9 cellular contexts compared by ENCODE assay signal in the genomic region with DNA sequence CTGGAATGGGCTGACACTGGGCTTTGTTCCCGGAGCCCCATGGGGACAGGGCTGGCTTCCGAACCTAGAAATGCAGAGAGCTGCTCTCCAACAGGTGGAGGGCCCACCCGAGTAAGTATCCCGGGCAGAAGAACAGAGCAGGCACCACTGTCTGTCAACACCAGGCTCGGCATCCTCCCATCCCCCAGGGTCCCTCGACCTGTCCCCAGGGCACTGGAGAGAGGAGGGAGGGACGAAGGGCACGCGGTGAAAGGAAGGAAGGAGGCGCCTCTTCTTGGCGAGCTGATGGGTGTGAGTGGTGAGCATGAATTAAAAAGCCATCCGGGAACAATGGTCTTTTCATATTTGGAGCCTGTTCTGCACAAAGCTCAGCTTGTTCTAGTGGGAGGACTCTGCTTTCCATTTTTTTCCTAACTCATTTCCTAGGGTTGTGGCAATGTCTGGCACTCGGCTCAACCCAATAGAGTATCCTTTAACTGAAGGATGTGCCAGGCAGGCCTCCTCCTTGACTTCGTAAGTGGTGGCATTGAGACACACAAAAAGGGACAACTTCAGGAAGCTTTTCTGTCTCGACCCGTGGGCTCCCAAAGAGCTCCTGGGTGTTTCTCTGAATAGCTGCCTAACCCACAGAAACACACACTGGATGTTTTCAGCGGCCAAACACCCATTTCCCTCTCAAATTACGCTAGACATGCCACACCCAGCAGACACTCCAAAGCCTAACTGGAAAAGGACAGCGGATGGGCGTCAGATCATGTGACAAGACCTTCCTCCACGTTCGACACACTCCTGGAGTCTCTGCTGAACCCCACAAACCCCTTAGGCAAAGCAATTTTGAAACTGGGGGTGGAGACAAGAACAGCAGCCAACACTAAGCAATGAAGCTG. TPM values are rescaled to one million over a fixed set of nuclear protein-coding genes. Genes with fewer than 3 reads are reported as not detected.
DNase-seq lines count a peak whose midpoint lies in the region; ATAC-seq and TF ChIP-seq lines count a peak whose summit lies in the region.
"Had no signal": no experiment of that assay in that cellular context is flagged by ENCODE, and none has a peak within 500 bp of the region (broad histone marks: within the 10 kb centered on the region; RNA-seq: fewer than 3 reads in every experiment).

No MANE protein-coding gene starts in this region.

- CTCF ChIA-PET in RWPE1 (lab: Yijun Ruan, JAX): no interaction called here
- CTCF ChIA-PET in activated CD8-positive, alpha-beta T cell treated with anti-CD3 and anti-CD28 coated beads, Interleukin-2, amount 10 ng/mL, durations not matched to agents 7 days and 5 days (lab: Charles Lee): no interaction called here

- H3K9me3 Mint-ChIP-seq in activated CD8-positive, alpha-beta T cell treated with anti-CD3 and anti-CD28 coated beads, Interleukin-2, amount 10 ng/mL, durations not matched to agents 7 days and 5 days (ENCODE audit: insufficient read depth): no peaks in the 10 kb centered on the region

- H3K27ac Mint-ChIP-seq in activated CD8-positive, alpha-beta T cell treated with anti-CD3 and anti-CD28 coated beads, Interleukin-2, amount 10 ng/mL, durations not matched to agents 7 days and 5 days: no peak overlapping the region
- H3K27ac Mint-ChIP-seq: activated naive CD8-positive, alpha-beta T cell had no signal

- H3K27me3 Mint-ChIP-seq in activated CD8-positive, alpha-beta T cell treated with anti-CD3 and anti-CD28 coated beads, Interleukin-2, amount 10 ng/mL, durations not matched to agents 7 days and 5 days (ENCODE audit: low read depth): peaks cover 8% of the 10 kb centered on the region
- H3K27me3 Mint-ChIP-seq: activated naive CD8-positive, alpha-beta T cell had no signal

- H3K27ac ChIP-seq in RWPE1: peak overlapping the region; percentile 67

- no peak overlapping the region for H3K4me3 Mint-ChIP-seq in activated CD8-positive, alpha-beta T cell treated with anti-CD3 and anti-CD28 coated beads, Interleukin-2, amount 10 ng/mL, durations not matched to agents 7 days and 5 days
- H3K4me3 Mint-ChIP-seq: activated naive CD8-positive, alpha-beta T cell had no signal

- intact Hi-C loops in head of caudate nucleus (cut with DNase I): no loop called here

- H3K36me3 Mint-ChIP-seq in activated CD8-positive, alpha-beta T cell treated with anti-CD3 and anti-CD28 coated beads, Interleukin-2, amount 10 ng/mL, durations not matched to agents 7 days and 5 days (ENCODE audit: low read depth): peaks cover 2% of the 10 kb centered on the region
- H3K36me3 Mint-ChIP-seq: activated naive CD8-positive, alpha-beta T cell had no signal

- no peaks in the 10 kb centered on the region for H3K4me1 Mint-ChIP-seq in activated CD8-positive, alpha-beta T cell treated with anti-CD3 and anti-CD28 coated beads, Interleukin-2, amount 10 ng/mL, durations not matched to agents 7 days and 5 days (ENCODE audit: low read depth)

- no peak for ATAC-seq in HG03342 (IDR thresholded peaks at IDR 0.05; ENCODE audit: unreplicated experiment)
- ATAC-seq in activated CD8-positive, alpha-beta T cell treated with anti-CD3 and anti-CD28 coated beads, Interleukin-2, amount 10 ng/mL, durations not matched to agents 7 days and 5 days: no peak

- DNase-seq in COLO668 (lab: John Stamatoyannopoulos, UW; ENCODE audit: unreplicated experiment) (peak; percentile 38), RWPE1 (ENCODE audit: low spot score) (no peak), head of caudate nucleus (peak in 41 of 42 donors; percentile 25 to 82 (median 57)), pons (ENCODE audit: low spot score) (peak; percentile 96), NCI-H82 treated with DMSO at 0.1 percent for 48 hours (lab: John Stamatoyannopoulos, UW; ENCODE audit: unreplicated experiment) (no peak), mucosa of gallbladder (ENCODE audit: low spot score) (no peak)
- no peak for DNase-seq in activated CD8-positive, alpha-beta T cell treated with anti-CD3 and anti-CD28 coated beads, Interleukin-2, amount 10 ng/mL, durations not matched to agents 7 days and 5 days

- TF ChIP-seq CTCF in RWPE1 (conservative IDR thresholded peaks at IDR 0.05; ENCODE audit: low read depth): no peak

- POLR2A ChIA-PET in RWPE1 (lab: Yijun Ruan, JAX; ENCODE audit: low non-redundant PET): no interaction called here
- POLR2A ChIA-PET in activated CD8-positive, alpha-beta T cell treated with anti-CD3 and anti-CD28 coated beads, Interleukin-2, amount 10 ng/mL, durations not matched to agents 7 days and 5 days (lab: Charles Lee): no interaction called here

RNA-seq across cellular contexts. Expression of a gene that starts 47.7 kb away (rescaled TPM):
- total RNA-seq in activated CD8-positive, alpha-beta T cell treated with anti-CD3 and anti-CD28 coated beads, Interleukin-2, amount 10 ng/mL, durations not matched to agents 7 days and 5 days: 1 to 10 TPM; 2.5 to 2.9 TPM
- total RNA-seq in mucosa of gallbladder: 51.4 TPM

Comparison
In these comparisons a context has a peak if more than half of its experiments do, and no peak if none do; other contexts are left out.
1. DNase-seq: peak in COLO668 (single experiment), head of caudate nucleus (41 of 42) and pons (single experiment); none in RWPE1 (single experiment), NCI-H82 treated with DMSO at 0.1 percent for 48 hours (single experiment), activated CD8-positive, alpha-beta T cell treated with anti-CD3 and anti-CD28 coated beads, Interleukin-2, amount 10 ng/mL, durations not matched to agents 7 days and 5 days (single experiment) and mucosa of gallbladder (single experiment).
2. RNA of a gene that starts 47.7 kb away (total RNA-seq): 51.4 TPM in mucosa of gallbladder (single experiment); 2.5 to 2.9 TPM in activated CD8-positive, alpha-beta T cell treated with anti-CD3 and anti-CD28 coated beads, Interleukin-2, amount 10 ng/mL, durations not matched to agents 7 days and 5 days; every median in the first group is over 10 times any median in the second.